In genomic region chr5:96431376-96432244, GRCh38 we compare ENCODE assay signal across 8 cellular contexts. TPM values are rescaled to one million over a fixed set of nuclear protein-coding genes. Genes with fewer than 3 reads are reported as not detected.
DNase-seq lines count a peak whose midpoint lies in the region; ATAC-seq and TF ChIP-seq lines count a peak whose summit lies in the region.

No MANE protein-coding gene starts in this region.

- peaks cover 51 to 62% (median 55%) of the 10 kb centered on the region in 3 donors for H3K27me3 Mint-ChIP-seq in naive B cell

- TF ChIP-seq CTCF in ascending aorta (IDR thresholded peaks at IDR 0.05), result no peak
- no peak for TF ChIP-seq CTCF in SK-N-SH (IDR thresholded peaks at IDR 0.05)

- POLR2A ChIA-PET in SK-N-SH (lab: Yijun Ruan, JAX), result no interaction called here

- H3K27ac ChIP-seq in ascending aorta (no peak overlapping the region), SK-N-SH (ENCODE audit: low read depth in 2 of 2, low read length in 1 of 2) (no peak overlapping the region)

- H2AFZ ChIP-seq in SK-N-SH (ENCODE audit: low read depth), result no peak overlapping the region

- CTCF ChIA-PET in SK-N-SH (lab: Yijun Ruan, JAX), result interaction anchor here (0.7 to 1.7 kb wide), 7 partner anchors 9 to 183 kb away, joined by 3 to 4 read pairs (median 3); no protein-coding TSS in a partner anchor

- H3K27me3 ChIP-seq in ascending aorta (no peaks in the 10 kb centered on the region), SK-N-SH (ENCODE audit: insufficient read depth) (peaks cover 28% of the 10 kb centered on the region)

- no peaks in the 10 kb centered on the region for H3F3A ChIP-seq in SK-N-SH (replicated peaks; ENCODE audit: insufficient read depth)

- H3K9me3 ChIP-seq in ascending aorta (no peaks in the 10 kb centered on the region), SK-N-SH (no peaks in the 10 kb centered on the region)

- H3K9me3 Mint-ChIP-seq in naive B cell, result peaks cover 0 to 34% (median 9%) of the 10 kb centered on the region in 7 donors

- ATAC-seq in naive B cell (ENCODE audit: low read depth in 2 of 2) (no peak), GM18505 (IDR thresholded peaks at IDR 0.05; ENCODE audit: unreplicated experiment) (no peak), GM21825 (IDR thresholded peaks at IDR 0.05; ENCODE audit: unreplicated experiment) (no peak), HG03108 (IDR thresholded peaks at IDR 0.05; ENCODE audit: unreplicated experiment) (no peak)

- intact Hi-C loops in ascending aorta (cut with DNase I), result no loop called here

- TF ChIP-seq POLR2A in GM18505 (IDR thresholded peaks at IDR 0.05; ENCODE audit: borderline replicate concordance, extremely low read depth, insufficient read depth, insufficient read length), result no peak

- peaks cover 12 to 37% (median 20%) of the 10 kb centered on the region in 3 donors for H3K4me1 Mint-ChIP-seq in naive B cell

- no peak for TF ChIP-seq EP300 in SK-N-SH (IDR thresholded peaks at IDR 0.05; ENCODE audit: borderline replicate concordance in 1 of 2, low read depth in 1 of 2, low read length in 1 of 2)

- H3K36me3 ChIP-seq in ascending aorta, result no peaks in the 10 kb centered on the region
- H3K36me3 ChIP-seq in SK-N-SH (replicated peaks in 1 of 2; ENCODE audit: control insufficient read depth in 1 of 2, insufficient read depth in 2 of 2, low read length in 1 of 2), result no peaks in the 10 kb centered on the region

- H4K20me1 ChIP-seq in SK-N-SH (ENCODE audit: insufficient read depth), result no peaks in the 10 kb centered on the region

- peak overlapping the region in 5 of 8 donors; percentile 10 to 75 (median 39) for H3K4me3 Mint-ChIP-seq in naive B cell

- no peaks in the 10 kb centered on the region for H3K9me2 ChIP-seq in SK-N-SH

- no peaks in the 10 kb centered on the region for H3K79me2 ChIP-seq in SK-N-SH (ENCODE audit: insufficient read depth)

- no peak for TF ChIP-seq RAD21 in SK-N-SH (IDR thresholded peaks at IDR 0.05; ENCODE audit: low read length)

- DNase-seq in DMS153 (lab: John Stamatoyannopoulos, UW) (peak; percentile 33), LHCN-M2 (ENCODE audit: low read depth) (peak; percentile 71), ascending aorta (ENCODE audit: low spot score in 2 of 2) (no peak), naive B cell (peak; percentile 6), SK-N-SH (no peak)

- no peak overlapping the region; the same call in 1 of the 2 replicates for H3K4me2 ChIP-seq in SK-N-SH

- H3K36me3 Mint-ChIP-seq in naive B cell, result peaks cover 0 to 16% of the 10 kb centered on the region in 2 donors

- no peak overlapping the region for H3K27ac Mint-ChIP-seq in naive B cell

- peak overlapping the region; percentile 18 to 27 for H3K4me3 ChIP-seq in ascending aorta
- 0 out of 4 replicates have a peak overlapping the region, but pooled peaks of 1 of the 2 experiments have one; percentile 26 for H3K4me3 ChIP-seq in SK-N-SH (ENCODE audit: low read depth in 2 of 2, low read length in 1 of 2)

- H3K9ac ChIP-seq in SK-N-SH, result no peak overlapping the region

- H3K4me1 ChIP-seq in ascending aorta (peaks cover 0 to 7% of the 10 kb centered on the region in 2 donors), SK-N-SH (ENCODE audit: control insufficient read depth in 1 of 2, insufficient read depth in 2 of 2, low read depth in 1 of 2, low read length in 1 of 2) (peaks cover 0 to 6% of the 10 kb centered on the region in 2 experiments; a peak in 1 of 4 replicates)

- WGBS in SK-N-SH (ENCODE audit: low lambda C conversion rate), result 44% methylated on average over 33 of the region's 33 CpGs

TF ChIP-seq in SK-N-SH, 30 proteins besides CTCF, POLR2A, EP300 and RAD21:
- TF ChIP-seq RXRA (IDR thresholded peaks at IDR 0.05; ENCODE audit: borderline replicate concordance, low read depth), result no peak
- no peak for TF ChIP-seq NFIC (IDR thresholded peaks at IDR 0.05; ENCODE audit: borderline replicate concordance)
- no peak for TF ChIP-seq GABPA (IDR thresholded peaks at IDR 0.05; ENCODE audit: low read depth)
- no peak for TF ChIP-seq NRF1 (IDR thresholded peaks at IDR 0.05; ENCODE audit: low read depth, low read length)
- TF ChIP-seq RFX5 (IDR thresholded peaks at IDR 0.05; ENCODE audit: low read length), result no peak
- no peak for TF ChIP-seq JUND (IDR thresholded peaks at IDR 0.05)
- no peak for TF ChIP-seq SIN3A (IDR thresholded peaks at IDR 0.05; ENCODE audit: borderline replicate concordance, low read depth, low read length)
- TF ChIP-seq FOSL2 (IDR thresholded peaks at IDR 0.05; ENCODE audit: borderline replicate concordance, low read depth), result no peak
- no peak for TF ChIP-seq FOXM1 (IDR thresholded peaks at IDR 0.05; ENCODE audit: low read depth)
- TF ChIP-seq ELF1 (IDR thresholded peaks at IDR 0.05), result no peak
- no peak for TF ChIP-seq TCF12 (IDR thresholded peaks at IDR 0.05)
- TF ChIP-seq CHD2 (IDR thresholded peaks at IDR 0.05; ENCODE audit: low read length, partially characterized antibody), result no peak
- TF ChIP-seq, protein P1, sequence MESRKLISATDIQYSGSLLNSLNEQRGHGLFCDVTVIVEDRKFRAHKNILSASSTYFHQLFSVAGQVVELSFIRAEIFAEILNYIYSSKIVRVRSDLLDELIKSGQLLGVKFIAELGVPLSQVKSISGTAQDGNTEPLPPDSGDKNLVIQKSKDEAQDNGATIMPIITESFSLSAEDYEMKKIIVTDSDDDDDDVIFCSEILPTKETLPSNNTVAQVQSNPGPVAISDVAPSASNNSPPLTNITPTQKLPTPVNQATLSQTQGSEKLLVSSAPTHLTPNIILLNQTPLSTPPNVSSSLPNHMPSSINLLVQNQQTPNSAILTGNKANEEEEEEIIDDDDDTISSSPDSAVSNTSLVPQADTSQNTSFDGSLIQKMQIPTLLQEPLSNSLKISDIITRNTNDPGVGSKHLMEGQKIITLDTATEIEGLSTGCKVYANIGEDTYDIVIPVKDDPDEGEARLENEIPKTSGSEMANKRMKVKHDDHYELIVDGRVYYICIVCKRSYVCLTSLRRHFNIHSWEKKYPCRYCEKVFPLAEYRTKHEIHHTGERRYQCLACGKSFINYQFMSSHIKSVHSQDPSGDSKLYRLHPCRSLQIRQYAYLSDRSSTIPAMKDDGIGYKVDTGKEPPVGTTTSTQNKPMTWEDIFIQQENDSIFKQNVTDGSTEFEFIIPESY (IDR thresholded peaks at IDR 0.05; ENCODE audit: borderline replicate concordance, low read depth), result no peak
- TF ChIP-seq, protein P2, sequence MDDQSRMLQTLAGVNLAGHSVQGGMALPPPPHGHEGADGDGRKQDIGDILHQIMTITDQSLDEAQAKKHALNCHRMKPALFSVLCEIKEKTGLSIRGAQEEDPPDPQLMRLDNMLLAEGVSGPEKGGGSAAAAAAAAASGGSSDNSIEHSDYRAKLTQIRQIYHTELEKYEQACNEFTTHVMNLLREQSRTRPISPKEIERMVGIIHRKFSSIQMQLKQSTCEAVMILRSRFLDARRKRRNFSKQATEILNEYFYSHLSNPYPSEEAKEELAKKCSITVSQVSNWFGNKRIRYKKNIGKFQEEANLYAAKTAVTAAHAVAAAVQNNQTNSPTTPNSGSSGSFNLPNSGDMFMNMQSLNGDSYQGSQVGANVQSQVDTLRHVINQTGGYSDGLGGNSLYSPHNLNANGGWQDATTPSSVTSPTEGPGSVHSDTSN (IDR thresholded peaks at IDR 0.05), result no peak
- TF ChIP-seq, protein P3, sequence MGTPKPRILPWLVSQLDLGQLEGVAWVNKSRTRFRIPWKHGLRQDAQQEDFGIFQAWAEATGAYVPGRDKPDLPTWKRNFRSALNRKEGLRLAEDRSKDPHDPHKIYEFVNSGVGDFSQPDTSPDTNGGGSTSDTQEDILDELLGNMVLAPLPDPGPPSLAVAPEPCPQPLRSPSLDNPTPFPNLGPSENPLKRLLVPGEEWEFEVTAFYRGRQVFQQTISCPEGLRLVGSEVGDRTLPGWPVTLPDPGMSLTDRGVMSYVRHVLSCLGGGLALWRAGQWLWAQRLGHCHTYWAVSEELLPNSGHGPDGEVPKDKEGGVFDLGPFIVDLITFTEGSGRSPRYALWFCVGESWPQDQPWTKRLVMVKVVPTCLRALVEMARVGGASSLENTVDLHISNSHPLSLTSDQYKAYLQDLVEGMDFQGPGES (IDR thresholded peaks at IDR 0.05; ENCODE audit: low read depth, low read length), result no peak
- no peak for TF ChIP-seq FOXJ3 (CRISPR knock-in tag; IDR thresholded peaks at IDR 0.05)
- TF ChIP-seq, protein P4, sequence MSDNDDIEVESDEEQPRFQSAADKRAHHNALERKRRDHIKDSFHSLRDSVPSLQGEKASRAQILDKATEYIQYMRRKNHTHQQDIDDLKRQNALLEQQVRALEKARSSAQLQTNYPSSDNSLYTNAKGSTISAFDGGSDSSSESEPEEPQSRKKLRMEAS (IDR thresholded peaks at IDR 0.05; ENCODE audit: low read depth), result no peak
- TF ChIP-seq, protein P5, sequence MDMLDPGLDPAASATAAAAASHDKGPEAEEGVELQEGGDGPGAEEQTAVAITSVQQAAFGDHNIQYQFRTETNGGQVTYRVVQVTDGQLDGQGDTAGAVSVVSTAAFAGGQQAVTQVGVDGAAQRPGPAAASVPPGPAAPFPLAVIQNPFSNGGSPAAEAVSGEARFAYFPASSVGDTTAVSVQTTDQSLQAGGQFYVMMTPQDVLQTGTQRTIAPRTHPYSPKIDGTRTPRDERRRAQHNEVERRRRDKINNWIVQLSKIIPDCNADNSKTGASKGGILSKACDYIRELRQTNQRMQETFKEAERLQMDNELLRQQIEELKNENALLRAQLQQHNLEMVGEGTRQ (IDR thresholded peaks at IDR 0.05; ENCODE audit: borderline replicate concordance, low read depth, low read length), result no peak

RNA-seq across cellular contexts. Expression of gene PCSK1, which starts 1.4 kb away (rescaled TPM):
- total RNA-seq in LHCN-M2 (2014; rRNA removed), result 0.06 TPM in 1 of 2 replicates, not detected in the other
- polyA plus RNA-seq in LHCN-M2 (2012), result 0.04 TPM
- total RNA-seq in ascending aorta, result 3.2 TPM
- not detected for polyA plus RNA-seq in naive B cell (ENCODE audit: low read depth in 6 of 6)
- 0.08 TPM in 1 of 2 replicates, not detected in the other for polyA plus RNA-seq in SK-N-SH (2012; rRNA removed)
- polyA plus RNA-seq in SK-N-SH (2012; cell fraction: cytosol; rRNA removed), result not detected in 2 replicates
- 0.04 TPM in 1 of 2 replicates, not detected in the other for polyA plus RNA-seq in SK-N-SH (2012; cell fraction: nucleus; rRNA removed)

Comparison
In these comparisons a context has a peak if more than half of its experiments do, and no peak if none do; other contexts are left out.
1. DNase-seq: peak in DMS153 (single experiment), LHCN-M2 (single experiment) and naive B cell (single experiment); none in ascending aorta (0 of 2) and SK-N-SH (single experiment).